In genomic region chr18:63376493-63377053, GRCh38 we compare ENCODE assay signal across 25 cellular contexts. TPM values are rescaled to one million over a fixed set of nuclear protein-coding genes. Genes with fewer than 3 reads are reported as not detected.
DNase-seq lines count a peak whose midpoint lies in the region; ATAC-seq, FAIRE-seq and TF ChIP-seq lines count a peak whose summit lies in the region.
"Had no signal": no experiment of that assay in that cellular context is flagged by ENCODE, and none has a peak within 500 bp of the region (broad histone marks: within the 10 kb centered on the region; RNA-seq: fewer than 3 reads in every experiment).

No MANE protein-coding gene starts in this region.

- BruUV-seq in IMR-90 (replicated peaks; lab: Mats Ljungman, UMichigan) (no TSS peak), K562 (replicated peaks; lab: Mats Ljungman, UMichigan) (no TSS peak)

- H3K9ac ChIP-seq in IMR-90 (ENCODE audit: low read depth, low read length) (no peak overlapping the region), K562 (ENCODE audit: insufficient read depth in 1 of 2, low read depth in 2 of 2, low read length in 2 of 2) (no peak overlapping the region)

- dilution Hi-C loops in IMR-90 (cut with HindIII; ENCODE audit: low sequenced_read_pairs, unreplicated experiment), result no loop called here

- no CpG with 5 or more reads among the region's 3 CpGs for WGBS in IMR-90 (ENCODE audit: extremely low coverage in 2 of 2, insufficient read length in 1 of 2), 2 experiments
- 23% methylated on average over 3 of the region's 3 CpGs for WGBS in K562 (ENCODE audit: insufficient coverage, low coverage, missing lambda C conversion rate)
- 54 to 84% (median 71%) methylated on average over 3 of the region's 3 CpGs for WGBS in spleen, 5 donors

- CTCF ChIA-PET in IMR-90 (lab: Yijun Ruan, JAX) (no interaction called here), K562 (lab: Yijun Ruan, JAX; ENCODE audit: low intra/inter-chr PET ratio) (no interaction called here)

- H3K18ac ChIP-seq in IMR-90 (ENCODE audit: low read depth, low read length), result no peak overlapping the region

- FAIRE-seq in D721Med (lab: Jason Lieb, UNC) (peak; percentile 32), K562 (lab: Jason Lieb, UNC) (no peak)
- FAIRE-seq: G401.6, pancreas had no signal

- H2AK9ac ChIP-seq in IMR-90 (replicated peaks; ENCODE audit: low read depth, low read length, poor library complexity), result no peak overlapping the region

- H3K4ac ChIP-seq in IMR-90 (ENCODE audit: low read depth, low read length), result no peak overlapping the region

- no peak for TF ChIP-seq CTCF in D721Med (IDR thresholded peaks at IDR 0.05; ENCODE audit: insufficient read depth, missing control alignments)
- no peak for TF ChIP-seq CTCF in IMR-90 (conservative IDR thresholded peaks at IDR 0.05; ENCODE audit: low read depth, low read length)
- TF ChIP-seq CTCF in K562 (IDR thresholded peaks at IDR 0.05 in 2 of 3, conservative IDR thresholded peaks at IDR 0.05 in 1 of 3; ENCODE audit: insufficient read depth in 2 of 3, low read depth in 1 of 3, low read length in 3 of 3), result no peak
- no peak for TF ChIP-seq CTCF in foreskin fibroblast (IDR thresholded peaks at IDR 0.05; ENCODE audit: low read depth, low read length)
- no peak for TF ChIP-seq CTCF in uterus (IDR thresholded peaks at IDR 0.05)
- no peak for TF ChIP-seq CTCF in spleen (IDR thresholded peaks at IDR 0.05 in 8 of 11, conservative IDR thresholded peaks at IDR 0.05 in 3 of 11)

- no peak overlapping the region for H4K8ac ChIP-seq in IMR-90 (ENCODE audit: low read depth in 2 of 2, low read length in 2 of 2)

- no peak overlapping the region for H2AK5ac ChIP-seq in IMR-90 (ENCODE audit: low read depth, low read length)

- H3K4me3 ChIP-seq in IMR-90 (ENCODE audit: insufficient read depth, low read depth, low read length), result no peak overlapping the region
- no peak overlapping the region for H3K4me3 ChIP-seq in K562
- H3K4me3 ChIP-seq in foreskin fibroblast (ENCODE audit: low read depth in 1 of 2, low read length in 2 of 2), result no peak overlapping the region
- no peak overlapping the region for H3K4me3 ChIP-seq in uterus
- H3K4me3 ChIP-seq in spleen, result no peak overlapping the region
- H3K4me3 ChIP-seq: gastrocnemius medialis, pancreas, sigmoid colon, tibial nerve had no signal

- in situ Hi-C loops in IMR-90 (cut with MboI; ENCODE audit: low sequenced_read_pairs), result no loop called here
- in situ Hi-C loops in K562 (cut with MboI), result no loop called here

- H3K27me3 ChIP-seq in IMR-90 (ENCODE audit: control insufficient read depth, insufficient read depth, low read length) (no peaks in the 10 kb centered on the region), K562 (ENCODE audit: control insufficient read depth in 2 of 2, insufficient read depth in 2 of 2, low read length in 2 of 2) (no peaks in the 10 kb centered on the region), uterus (no peaks in the 10 kb centered on the region), spleen (replicated peaks in 1 of 7) (no peaks in the 10 kb centered on the region)
- H3K27me3 ChIP-seq: BE2C, gastrocnemius medialis, pancreas, sigmoid colon, tibial nerve had no signal

- H3K56ac ChIP-seq in IMR-90 (ENCODE audit: extremely low read depth, insufficient read depth, low read length), result no peak overlapping the region

- TF ChIP-seq POLR2A in IMR-90 (IDR thresholded peaks at IDR 0.05; ENCODE audit: low read depth, low read length) (no peak), K562 (conservative IDR thresholded peaks at IDR 0.05) (no peak), uterus (IDR thresholded peaks at IDR 0.05) (no peak), spleen (IDR thresholded peaks at IDR 0.05) (no peak)

- H3K9me1 ChIP-seq in IMR-90 (ENCODE audit: insufficient read depth, low read length) (no peaks in the 10 kb centered on the region), K562 (ENCODE audit: control insufficient read depth, insufficient read depth, low read length) (no peaks in the 10 kb centered on the region)

- no peak overlapping the region for H3K14ac ChIP-seq in IMR-90 (replicated peaks; ENCODE audit: low read depth, low read length)

- no peak overlapping the region for H2BK15ac ChIP-seq in IMR-90 (ENCODE audit: low read depth, low read length)

- no peak overlapping the region for H4K5ac ChIP-seq in IMR-90 (ENCODE audit: low read depth, low read length)

- H2AFZ ChIP-seq in IMR-90 (replicated peaks; ENCODE audit: low read length, poor library complexity) (no peak overlapping the region), K562 (ENCODE audit: low read depth, low read length) (no peak overlapping the region)

- no peak overlapping the region for H2BK5ac ChIP-seq in IMR-90 (ENCODE audit: low read depth, low read length, poor library complexity, severe bottlenecking)

- POLR2A ChIA-PET in IMR-90 (lab: Charles Lee; ENCODE audit: unreplicated experiment) (no interaction called here), K562 (lab: Yijun Ruan, JAX) (interaction anchor here (1.7 kb wide), 1 partner anchor 9 kb away, joined by 4 read pairs; the partner anchor contains the start of gene KDSR)

- H4K20me1 ChIP-seq in IMR-90 (ENCODE audit: insufficient read depth, low read length) (no peaks in the 10 kb centered on the region), K562 (replicated peaks; ENCODE audit: control insufficient read depth, insufficient read depth, low read length) (no peaks in the 10 kb centered on the region)

- H3K79me1 ChIP-seq in IMR-90 (ENCODE audit: low read depth in 1 of 2, low read length in 2 of 2), result no peaks in the 10 kb centered on the region

- no peak overlapping the region for H3K27ac ChIP-seq in IMR-90 (ENCODE audit: insufficient read depth, low read length)
- H3K27ac ChIP-seq in K562 (ENCODE audit: extremely low read depth, low read depth, low read length), result no peak overlapping the region
- H3K27ac ChIP-seq in uterus, result no peak overlapping the region
- H3K27ac ChIP-seq in spleen, result no peak overlapping the region
- H3K27ac ChIP-seq: gastrocnemius medialis, pancreas, sigmoid colon, tibial nerve had no signal

- H3K4me2 ChIP-seq in IMR-90 (ENCODE audit: low read depth, low read length), result no peak overlapping the region
- no peak overlapping the region for H3K4me2 ChIP-seq in K562 (ENCODE audit: insufficient read depth, low read length)

- H3K79me2 ChIP-seq in K562 (ENCODE audit: control insufficient read depth, insufficient read depth, low read length), result no peaks in the 10 kb centered on the region

- peaks cover 4% of the 10 kb centered on the region; the same call in 1 of the 2 replicates for H3K9me3 ChIP-seq in IMR-90 (ENCODE audit: control insufficient read depth, insufficient read depth, low read length)
- H3K9me3 ChIP-seq in K562 (replicated peaks; ENCODE audit: control insufficient read depth, insufficient read depth, low read depth, low read length), result no peaks in the 10 kb centered on the region; the same call in 1 of the 2 replicates
- H3K9me3 ChIP-seq in uterus, result no peaks in the 10 kb centered on the region
- H3K9me3 ChIP-seq in spleen, result peaks cover 0 to 12% (median 6%) of the 10 kb centered on the region in 8 donors
- H3K9me3 ChIP-seq: BE2C, gastrocnemius medialis, pancreas, sigmoid colon had no signal

- no peak overlapping the region for H4K91ac ChIP-seq in IMR-90 (ENCODE audit: insufficient read depth, low read depth, low read length)

- TF ChIP-seq EP300 in K562 (IDR thresholded peaks at IDR 0.05; ENCODE audit: low read length), result no peak

- ATAC-seq in IMR-90 (ENCODE audit: low read depth) (no peak; the same call in 1 of the 2 replicates), K562 (no peak)
- ATAC-seq: activated CD4-positive, alpha-beta T cell treated with anti-CD3 and anti-CD28 coated beads for 36 hours; gastrocnemius medialis; natural killer cell; pancreas; stimulated activated naive CD8-positive, alpha-beta T cell treated with anti-CD3 and anti-CD28 coated beads, Interleukin-15, Interleukin-2, amounts not matched to agents 100 U/mL and 50 U/mL, for 24 hours had no signal

- H2BK120ac ChIP-seq in IMR-90 (ENCODE audit: low read depth, low read length), result no peak overlapping the region

- TF ChIP-seq RAD21 in IMR-90 (IDR thresholded peaks at IDR 0.05; ENCODE audit: low read length), result no peak
- no peak for TF ChIP-seq RAD21 in K562 (CRISPR knock-in tag; conservative IDR thresholded peaks at IDR 0.05 in 1 of 2, IDR thresholded peaks at IDR 0.05 in 1 of 2)

- H3K36me3 ChIP-seq in IMR-90 (ENCODE audit: control insufficient read depth, insufficient read depth, low read length) (no peaks in the 10 kb centered on the region), K562 (ENCODE audit: control insufficient read depth, insufficient read depth, low read length) (no peaks in the 10 kb centered on the region), uterus (no peaks in the 10 kb centered on the region), spleen (no peaks in the 10 kb centered on the region)
- H3K36me3 ChIP-seq: BE2C, gastrocnemius medialis, pancreas, sigmoid colon, tibial nerve had no signal

- DNase-seq in D721Med (ENCODE audit: insufficient read length, low spot score) (no peak), IMR-90 (peak; percentile 31), K562 (ENCODE audit: extremely low read depth in 1 of 4, low spot score in 3 of 4) (no peak), foreskin fibroblast (peak; percentile 59 to 63), Ammon's horn (ENCODE audit: low spot score) (no peak), cerebellar cortex (ENCODE audit: low spot score) (no peak), uterus (no peak), spleen (no peak)
- DNase-seq: activated CD4-positive, alpha-beta T cell treated with anti-CD3 and anti-CD28 coated beads for 36 hours; amniotic stem cell; BE2C; Calu3; cerebellar nuclear complex; effector memory CD4-positive, alpha-beta T cell; gastrocnemius medialis; GOT3; mesendoderm; natural killer cell; NCI-H1694 treated with DMSO at 0.1 percent for 48 hours; NCI-H345; pancreas; sigmoid colon; stimulated activated naive CD8-positive, alpha-beta T cell treated with anti-CD3 and anti-CD28 coated beads, Interleukin-15, Interleukin-2, amounts not matched to agents 100 U/mL and 50 U/mL, for 24 hours had no signal

- no peaks in the 10 kb centered on the region for H3K4me1 ChIP-seq in IMR-90 (ENCODE audit: control insufficient read depth, insufficient read depth, low read length)
- no peaks in the 10 kb centered on the region; a peak in 1 of 5 replicates for H3K4me1 ChIP-seq in K562 (replicated peaks in 1 of 2; ENCODE audit: control insufficient read depth in 2 of 2, insufficient read depth in 2 of 2, low read length in 2 of 2)
- H3K4me1 ChIP-seq in uterus, result no peaks in the 10 kb centered on the region
- H3K4me1 ChIP-seq in spleen, result peaks cover 0 to 13% (median 1%) of the 10 kb centered on the region in 6 donors
- H3K4me1 ChIP-seq: BE2C, gastrocnemius medialis, pancreas, sigmoid colon, tibial nerve had no signal

- H2BK20ac ChIP-seq in IMR-90 (ENCODE audit: low read depth, low read length), result 0 out of 2 replicates have a peak overlapping the region, but pooled peaks have one; percentile 6

- no peak overlapping the region for H3K23ac ChIP-seq in IMR-90 (ENCODE audit: low read depth, low read length)

- intact Hi-C loops in IMR-90 (cut with micrococcal nuclease) (no loop called here), K562 (cut with micrococcal nuclease) (no loop called here), uterus (cut with DNase I; ENCODE audit: low total_unique reads) (no loop called here), spleen (cut with DNase I; ENCODE audit: low total_unique reads) (no loop called here)

RNA-seq across cellular contexts. Expression of gene KDSR, which starts 9.6 kb away (rescaled TPM):
- total RNA-seq in IMR-90 (2012; rRNA removed), result 21.5 and 23.3 TPM in 2 replicates
- 19.3 and 21.9 TPM in 2 replicates for polyA plus RNA-seq in IMR-90 (2012; rRNA removed)
- 13.9 and 41.4 TPM in 2 replicates for polyA plus RNA-seq in IMR-90 (2012; cell fraction: cytosol; rRNA removed)
- polyA plus RNA-seq in IMR-90 (2012; cell fraction: nucleus; rRNA removed; ENCODE audit: low replicate concordance), result 8.6 and 22.4 TPM in 2 replicates
- total RNA-seq in K562 (2011; cell fraction: chromatin; rRNA removed; ENCODE audit: low replicate concordance), result 33.0 and 35.3 TPM in 2 replicates
- total RNA-seq in K562 (2011; cell fraction: nucleolus; rRNA removed), result 30.9 and 34.0 TPM in 2 replicates
- 47.4 and 52.4 TPM in 2 replicates for total RNA-seq in K562 (2011; cell fraction: nucleoplasm; rRNA removed)
- 11.3 and 12.4 TPM in 2 replicates for total RNA-seq in K562 (2014; rRNA removed)
- total RNA-seq in K562 (2014; rRNA removed; fragmentation: Illumina TruSeq; extraction: Trizol), result 12.6 and 13.5 TPM in 2 replicates
- total RNA-seq in K562 (2015; rRNA removed; fragmentation: Illumina TruSeq; extraction: Trizol), result 7.3 and 8.3 TPM in 2 replicates
- 19.8 and 24.7 TPM in 2 replicates for total RNA-seq in K562 (2021)
- 10.9 and 17.7 TPM in 2 replicates for polyA plus RNA-seq in K562 (2011; rRNA removed)
- polyA plus RNA-seq in K562 (2011; cell fraction: cytosol; rRNA removed), result 7.5 and 11.9 TPM in 2 replicates
- polyA plus RNA-seq in K562 (2011; cell fraction: nucleus; rRNA removed), result 12.1 and 14.4 TPM in 2 replicates
- 12.4 and 17.1 TPM in 2 replicates for polyA plus RNA-seq in K562 (2012)
- polyA plus RNA-seq in K562 (2014; fragmentation: Illumina TruSeq; extraction: Trizol), result 15.5 and 15.8 TPM in 2 replicates
- 1 to 10 TPM; 4.0 to 5.3 TPM for polyA plus RNA-seq in K562 (2014; fragmentation: Nextera tagmentation; extraction: Ambion mirVana)
- polyA plus RNA-seq in K562 (2014; rRNA removed), result 10.8 TPM in 2 replicates
- 17.6 and 22.3 TPM in 2 replicates for polyA minus RNA-seq in K562 (2011; rRNA and poly(A)+ RNA removed)
- 8.9 and 16.7 TPM in 2 replicates for polyA minus RNA-seq in K562 (2011; cell fraction: cytosol; rRNA and poly(A)+ RNA removed)
- polyA minus RNA-seq in K562 (2011; cell fraction: nucleus; rRNA and poly(A)+ RNA removed), result 10.0 and 13.8 TPM in 2 replicates
- total RNA-seq in uterus, result 10 to 100 TPM; 12.6 to 68.6 (median 29.3) TPM
- total RNA-seq in spleen, result 10 to 100 TPM; 31.1 to 42.2 (median 33.3) TPM
- polyA plus RNA-seq in spleen, result 10 to 100 TPM in 1 of 3 donors, 1 to 10 TPM in 2; 5.7 to 10.2 (median 8.9) TPM

RNA-seq across cellular contexts. Expression of gene VPS4B, which starts 45.7 kb away (rescaled TPM):
- total RNA-seq in IMR-90 (2012; rRNA removed) (31.5 and 41.1 TPM in 2 replicates), K562 (2014; rRNA removed) (7.3 and 8.6 TPM in 2 replicates), K562 (2014; rRNA removed; fragmentation: Illumina TruSeq; extraction: Trizol) (12.7 and 13.8 TPM in 2 replicates), K562 (2015; rRNA removed; fragmentation: Illumina TruSeq; extraction: Trizol) (14.9 and 16.4 TPM in 2 replicates), K562 (2021) (14.3 and 14.7 TPM in 2 replicates), uterus (100 to 1,000 TPM in 1 of 4 donors, 10 to 100 TPM in 3; 32.4 to 214 (median 52.2) TPM), spleen (10 to 100 TPM; 39.8 to 69.4 (median 63.9) TPM)
- polyA plus RNA-seq in IMR-90 (2012; rRNA removed) (14.3 and 16.2 TPM in 2 replicates), K562 (2011; rRNA removed) (7.2 and 8.0 TPM in 2 replicates), K562 (2014; fragmentation: Illumina TruSeq; extraction: Trizol) (8.8 and 10.1 TPM in 2 replicates), K562 (2014; fragmentation: Nextera tagmentation; extraction: Ambion mirVana) (10 to 100 TPM; 10.4 to 10.8 TPM), K562 (2014; rRNA removed) (7.6 and 10.0 TPM in 2 replicates), spleen (10 to 100 TPM; 11.1 to 18.9 (median 12.6) TPM)
- 3.5 and 5.8 TPM in 2 replicates for polyA plus RNA-seq in IMR-90 (2012; cell fraction: cytosol; rRNA removed)
- polyA plus RNA-seq in IMR-90 (2012; cell fraction: nucleus; rRNA removed; ENCODE audit: low replicate concordance), result 3.2 and 8.5 TPM in 2 replicates
- total RNA-seq in K562 (2011; cell fraction: chromatin; rRNA removed; ENCODE audit: low replicate concordance), result 9.2 and 11.9 TPM in 2 replicates
- 7.8 and 9.2 TPM in 2 replicates for total RNA-seq in K562 (2011; cell fraction: nucleolus; rRNA removed)
- total RNA-seq in K562 (2011; cell fraction: nucleoplasm; rRNA removed), result 6.7 and 12.4 TPM in 2 replicates
- 1.8 and 3.1 TPM in 2 replicates for polyA plus RNA-seq in K562 (2011; cell fraction: cytosol; rRNA removed)
- 2.7 TPM in 2 replicates for polyA plus RNA-seq in K562 (2011; cell fraction: nucleus; rRNA removed)
- 7.6 and 9.1 TPM in 2 replicates for polyA plus RNA-seq in K562 (2012)
- 7.6 and 7.7 TPM in 2 replicates for polyA minus RNA-seq in K562 (2011; rRNA and poly(A)+ RNA removed)
- polyA minus RNA-seq in K562 (2011; cell fraction: cytosol; rRNA and poly(A)+ RNA removed), result 5.0 and 8.5 TPM in 2 replicates
- polyA minus RNA-seq in K562 (2011; cell fraction: nucleus; rRNA and poly(A)+ RNA removed), result 8.9 and 12.2 TPM in 2 replicates

RNA-seq across cellular contexts. Expression of gene BCL2, which starts 57.0 kb away (rescaled TPM):
- 0.54 and 0.56 TPM in 2 replicates for total RNA-seq in IMR-90 (2012; rRNA removed)
- 0.24 and 0.33 TPM in 2 replicates for polyA plus RNA-seq in IMR-90 (2012; rRNA removed)
- polyA plus RNA-seq in IMR-90 (2012; cell fraction: cytosol; rRNA removed), result 0.14 and 0.19 TPM in 2 replicates
- 0.11 and 0.15 TPM in 2 replicates for polyA plus RNA-seq in IMR-90 (2012; cell fraction: nucleus; rRNA removed; ENCODE audit: low replicate concordance)
- 1.1 and 2.6 TPM in 2 replicates for total RNA-seq in K562 (2011; cell fraction: chromatin; rRNA removed; ENCODE audit: low replicate concordance)
- total RNA-seq in K562 (2011; cell fraction: nucleolus; rRNA removed), result 1.0 and 1.2 TPM in 2 replicates
- total RNA-seq in K562 (2011; cell fraction: nucleoplasm; rRNA removed), result 2.5 and 3.2 TPM in 2 replicates
- 0.50 and 0.65 TPM in 2 replicates for total RNA-seq in K562 (2014; rRNA removed)
- 0.80 and 0.91 TPM in 2 replicates for total RNA-seq in K562 (2014; rRNA removed; fragmentation: Illumina TruSeq; extraction: Trizol)
- total RNA-seq in K562 (2015; rRNA removed; fragmentation: Illumina TruSeq; extraction: Trizol), result 0.76 and 0.98 TPM in 2 replicates
- total RNA-seq in K562 (2021), result 1.1 and 1.2 TPM in 2 replicates
- polyA plus RNA-seq in K562 (2011; rRNA removed), result 0.43 and 0.78 TPM in 2 replicates
- polyA plus RNA-seq in K562 (2011; cell fraction: cytosol; rRNA removed), result 0.37 and 0.61 TPM in 2 replicates
- 0.44 and 0.75 TPM in 2 replicates for polyA plus RNA-seq in K562 (2011; cell fraction: nucleus; rRNA removed)
- polyA plus RNA-seq in K562 (2012), result 0.66 and 0.75 TPM in 2 replicates
- 0.65 and 0.72 TPM in 2 replicates for polyA plus RNA-seq in K562 (2014; fragmentation: Illumina TruSeq; extraction: Trizol)
- polyA plus RNA-seq in K562 (2014; fragmentation: Nextera tagmentation; extraction: Ambion mirVana), result under 1 TPM; 0.10 to 0.18 TPM
- polyA plus RNA-seq in K562 (2014; rRNA removed), result 0.23 and 0.62 TPM in 2 replicates
- 1.3 and 2.3 TPM in 2 replicates for polyA minus RNA-seq in K562 (2011; rRNA and poly(A)+ RNA removed)
- polyA minus RNA-seq in K562 (2011; cell fraction: cytosol; rRNA and poly(A)+ RNA removed), result 0.82 and 1.0 TPM in 2 replicates
- polyA minus RNA-seq in K562 (2011; cell fraction: nucleus; rRNA and poly(A)+ RNA removed), result 2.4 and 2.8 TPM in 2 replicates
- 10 to 100 TPM; 16.1 to 61.1 (median 36.9) TPM for total RNA-seq in uterus
- 100 to 1,000 TPM in 1 of 7 donors, 10 to 100 TPM in 6; 65.7 to 112 (median 83.2) TPM for total RNA-seq in spleen
- 10 to 100 TPM in 2 of 3 donors, 1 to 10 TPM in 1; 9.6 to 18.0 (median 15.0) TPM for polyA plus RNA-seq in spleen

Comparison
In these comparisons a context has a peak if more than half of its experiments do, and no peak if none do; other contexts are left out.
1. DNase-seq: peak in IMR-90 (single experiment) and foreskin fibroblast (2 of 2); none in D721Med (single experiment), K562 (0 of 4), Ammon's horn (single experiment), cerebellar cortex (single experiment), uterus (0 of 2) and spleen (single experiment).
2. RNA of gene BCL2, which starts 57.0 kb away (total RNA-seq): 65.7 to 112 TPM in spleen and 16.1 to 61.1 TPM in uterus; 0.50 to 3.2 TPM in K562 and 0.54 to 0.56 TPM in IMR-90; every median in the first group is over 4 times any median in the second.